Comparison of ENCODE assay signal across 1 cellular context in the genomic region with DNA sequence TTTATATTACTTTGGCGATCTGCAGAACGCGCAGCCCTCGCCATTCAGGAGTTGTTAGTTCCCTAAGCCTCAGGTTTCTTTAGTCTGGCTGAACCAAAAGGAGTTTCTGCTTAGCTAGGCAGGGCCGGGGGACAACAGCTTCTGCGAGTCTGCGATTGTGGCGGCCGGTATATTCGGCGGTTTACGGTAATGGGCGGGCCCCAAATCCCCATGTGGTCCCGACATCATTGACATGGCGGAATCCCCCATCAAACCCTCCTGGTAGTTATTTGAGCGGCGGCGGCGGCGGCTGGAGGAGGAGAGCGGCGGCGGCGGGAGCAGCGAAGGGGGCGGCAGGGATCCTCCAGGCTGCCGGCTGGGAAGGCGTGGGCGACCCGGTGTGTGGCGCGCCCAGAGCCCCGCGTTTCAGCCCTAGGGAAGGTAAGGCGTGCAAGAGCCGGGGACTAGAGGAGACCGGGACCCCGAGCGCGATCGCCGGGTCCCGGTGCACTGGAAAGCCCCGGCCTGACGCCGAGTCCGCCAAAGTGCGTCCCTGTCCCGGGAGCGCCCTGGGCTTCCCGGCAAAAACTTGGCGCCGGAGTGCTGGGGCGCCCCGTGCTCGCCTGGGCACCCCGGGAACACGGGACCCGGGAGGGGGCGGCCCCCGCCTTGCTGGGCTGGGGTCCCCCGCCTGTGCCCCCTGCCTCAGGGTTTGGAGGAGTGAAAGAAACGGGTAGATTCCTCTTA.
A peak's percentile ranks its signal among the peaks of the same experiment; 100 is the strongest.
TF ChIP-seq lines count a peak whose summit lies in the region.

A gene (plus strand): TSS at position 227 of the 726 bp plus-strand sequence. CDS start 72,902 bp downstream, outside the sequence.

TF ChIP-seq in HepG2, 621 proteins besides CTCF, POLR2A, EP300 and RAD21 (continued from another document and continues in another):
- TF ChIP-seq, protein P1, sequence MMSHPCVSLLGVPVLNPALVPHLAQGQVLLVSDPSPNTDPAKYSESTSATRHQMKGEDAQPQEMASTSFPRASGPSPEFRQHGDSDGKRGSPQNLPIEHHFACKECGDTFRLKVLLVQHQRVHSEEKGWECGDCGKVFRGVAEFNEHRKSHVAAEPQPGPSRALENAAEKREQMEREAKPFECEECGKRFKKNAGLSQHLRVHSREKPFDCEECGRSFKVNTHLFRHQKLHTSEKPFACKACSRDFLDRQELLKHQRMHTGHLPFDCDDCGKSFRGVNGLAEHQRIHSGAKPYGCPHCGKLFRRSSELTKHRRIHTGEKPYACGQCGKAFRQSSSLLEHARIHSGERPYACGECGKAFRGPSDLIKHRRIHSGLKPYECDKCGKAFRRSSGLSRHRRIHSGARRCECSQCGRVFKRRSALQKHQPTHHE (CRISPR knock-in tag; IDR thresholded peaks at IDR 0.05; ENCODE audit: borderline replicate concordance): 0 out of 2 replicates have a peak, but pooled peaks have one; percentile 22
- TF ChIP-seq, protein P2, sequence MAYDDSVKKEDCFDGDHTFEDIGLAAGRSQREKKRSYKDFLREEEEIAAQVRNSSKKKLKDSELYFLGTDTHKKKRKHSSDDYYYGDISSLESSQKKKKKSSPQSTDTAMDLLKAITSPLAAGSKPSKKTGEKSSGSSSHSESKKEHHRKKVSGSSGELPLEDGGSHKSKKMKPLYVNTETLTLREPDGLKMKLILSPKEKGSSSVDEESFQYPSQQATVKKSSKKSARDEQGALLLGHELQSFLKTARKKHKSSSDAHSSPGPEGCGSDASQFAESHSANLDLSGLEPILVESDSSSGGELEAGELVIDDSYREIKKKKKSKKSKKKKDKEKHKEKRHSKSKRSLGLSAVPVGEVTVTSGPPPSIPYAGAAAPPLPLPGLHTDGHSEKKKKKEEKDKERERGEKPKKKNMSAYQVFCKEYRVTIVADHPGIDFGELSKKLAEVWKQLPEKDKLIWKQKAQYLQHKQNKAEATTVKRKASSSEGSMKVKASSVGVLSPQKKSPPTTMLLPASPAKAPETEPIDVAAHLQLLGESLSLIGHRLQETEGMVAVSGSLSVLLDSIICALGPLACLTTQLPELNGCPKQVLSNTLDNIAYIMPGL (CRISPR knock-in tag; IDR thresholded peaks at IDR 0.05; ENCODE audit: borderline replicate concordance in 1 of 2, low read depth in 1 of 2): peak; percentile 41 to 63; a peak in 2 of 4 replicates
- TF ChIP-seq TAF1 (CRISPR knock-in tag; IDR thresholded peaks at IDR 0.05) (peak; percentile 99), ZNF160 (CRISPR knock-in tag; IDR thresholded peaks at IDR 0.05) (no peak), HOXA9 (CRISPR knock-in tag; IDR thresholded peaks at IDR 0.05; ENCODE audit: borderline replicate concordance) (no peak), HIVEP1 (CRISPR knock-in tag; IDR thresholded peaks at IDR 0.05) (no peak; the same call in 1 of the 2 replicates), KLF9 (CRISPR knock-in tag; IDR thresholded peaks at IDR 0.05; ENCODE audit: low read depth) (no peak; the same call in 1 of the 2 replicates), ZNF510 (CRISPR knock-in tag; IDR thresholded peaks at IDR 0.05; ENCODE audit: low read depth) (no peak), NFYC (CRISPR knock-in tag; IDR thresholded peaks at IDR 0.05) (no peak), CCDC6 (CRISPR knock-in tag; IDR thresholded peaks at IDR 0.05) (no peak), ZBTB7A (CRISPR knock-in tag; IDR thresholded peaks at IDR 0.05) (no peak), BHLHE40 (IDR thresholded peaks at IDR 0.05; ENCODE audit: low read length) (no peak), GABPB1 (CRISPR knock-in tag; IDR thresholded peaks at IDR 0.05) (peak; percentile 45; the same call in 1 of the 2 replicates), GFI1 (CRISPR knock-in tag; IDR thresholded peaks at IDR 0.05; ENCODE audit: borderline replicate concordance) (peak; percentile 71), ATF7 (IDR thresholded peaks at IDR 0.05) (no peak), ATF7 (CRISPR knock-in tag; IDR thresholded peaks at IDR 0.05) (no peak), JARID2 (CRISPR knock-in tag; IDR thresholded peaks at IDR 0.05; ENCODE audit: insufficient replicate concordance) (no peak), U2AF2 (IDR thresholded peaks at IDR 0.05; ENCODE audit: low read depth, low read length) (no peak), MAZ (IDR thresholded peaks at IDR 0.05; ENCODE audit: borderline replicate concordance, low read depth, low read length) (no peak), MAZ (CRISPR knock-in tag; IDR thresholded peaks at IDR 0.05; ENCODE audit: low read depth) (no peak; the same call in 1 of the 2 replicates), ZNF441 (CRISPR knock-in tag; IDR thresholded peaks at IDR 0.05; ENCODE audit: borderline replicate concordance) (no peak; the same call in 1 of the 2 replicates), BORCS8-MEF2B (CRISPR knock-in tag; IDR thresholded peaks at IDR 0.05) (peak; percentile 81; the same call in 1 of the 2 replicates), ZNF484 (CRISPR knock-in tag; IDR thresholded peaks at IDR 0.05; ENCODE audit: borderline replicate concordance, low read depth) (no peak), ISX (CRISPR knock-in tag; conservative IDR thresholded peaks at IDR 0.05) (no peak), ZNF616 (CRISPR knock-in tag; IDR thresholded peaks at IDR 0.05; ENCODE audit: low read depth) (0 out of 2 replicates have a peak, but pooled peaks have one; percentile 76), REL (CRISPR knock-in tag; conservative IDR thresholded peaks at IDR 0.05) (no peak), NFIC (IDR thresholded peaks at IDR 0.05; ENCODE audit: low read length) (no peak), ZNF605 (CRISPR knock-in tag; IDR thresholded peaks at IDR 0.05) (peak; percentile 88), KDM5A (IDR thresholded peaks at IDR 0.05; ENCODE audit: borderline replicate concordance, low read length) (no peak), MYC (CRISPR knock-in tag; IDR thresholded peaks at IDR 0.05; ENCODE audit: borderline replicate concordance) (peak; percentile 91), HDAC2 (CRISPR knock-in tag; IDR thresholded peaks at IDR 0.05) (peak; percentile 53), PPARG (CRISPR knock-in tag; conservative IDR thresholded peaks at IDR 0.05) (0 out of 2 replicates have a peak, but pooled peaks have one; percentile 9), SMARCC2 (IDR thresholded peaks at IDR 0.05) (no peak), PRMT3 (CRISPR knock-in tag; IDR thresholded peaks at IDR 0.05; ENCODE audit: borderline replicate concordance, low read depth) (no peak; the same call in 1 of the 2 replicates), ZNF557 (CRISPR knock-in tag; IDR thresholded peaks at IDR 0.05) (no peak)
- TF ChIP-seq, protein P3, sequence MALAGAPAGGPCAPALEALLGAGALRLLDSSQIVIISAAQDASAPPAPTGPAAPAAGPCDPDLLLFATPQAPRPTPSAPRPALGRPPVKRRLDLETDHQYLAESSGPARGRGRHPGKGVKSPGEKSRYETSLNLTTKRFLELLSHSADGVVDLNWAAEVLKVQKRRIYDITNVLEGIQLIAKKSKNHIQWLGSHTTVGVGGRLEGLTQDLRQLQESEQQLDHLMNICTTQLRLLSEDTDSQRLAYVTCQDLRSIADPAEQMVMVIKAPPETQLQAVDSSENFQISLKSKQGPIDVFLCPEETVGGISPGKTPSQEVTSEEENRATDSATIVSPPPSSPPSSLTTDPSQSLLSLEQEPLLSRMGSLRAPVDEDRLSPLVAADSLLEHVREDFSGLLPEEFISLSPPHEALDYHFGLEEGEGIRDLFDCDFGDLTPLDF (CRISPR knock-in tag; IDR thresholded peaks at IDR 0.05): 0 out of 2 replicates have a peak, but pooled peaks have one; percentile 17
- TF ChIP-seq, protein P4, sequence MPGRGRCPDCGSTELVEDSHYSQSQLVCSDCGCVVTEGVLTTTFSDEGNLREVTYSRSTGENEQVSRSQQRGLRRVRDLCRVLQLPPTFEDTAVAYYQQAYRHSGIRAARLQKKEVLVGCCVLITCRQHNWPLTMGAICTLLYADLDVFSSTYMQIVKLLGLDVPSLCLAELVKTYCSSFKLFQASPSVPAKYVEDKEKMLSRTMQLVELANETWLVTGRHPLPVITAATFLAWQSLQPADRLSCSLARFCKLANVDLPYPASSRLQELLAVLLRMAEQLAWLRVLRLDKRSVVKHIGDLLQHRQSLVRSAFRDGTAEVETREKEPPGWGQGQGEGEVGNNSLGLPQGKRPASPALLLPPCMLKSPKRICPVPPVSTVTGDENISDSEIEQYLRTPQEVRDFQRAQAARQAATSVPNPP (CRISPR knock-in tag; IDR thresholded peaks at IDR 0.05): peak; percentile 37; the same call in 1 of the 2 replicates
- TF ChIP-seq, protein P5, sequence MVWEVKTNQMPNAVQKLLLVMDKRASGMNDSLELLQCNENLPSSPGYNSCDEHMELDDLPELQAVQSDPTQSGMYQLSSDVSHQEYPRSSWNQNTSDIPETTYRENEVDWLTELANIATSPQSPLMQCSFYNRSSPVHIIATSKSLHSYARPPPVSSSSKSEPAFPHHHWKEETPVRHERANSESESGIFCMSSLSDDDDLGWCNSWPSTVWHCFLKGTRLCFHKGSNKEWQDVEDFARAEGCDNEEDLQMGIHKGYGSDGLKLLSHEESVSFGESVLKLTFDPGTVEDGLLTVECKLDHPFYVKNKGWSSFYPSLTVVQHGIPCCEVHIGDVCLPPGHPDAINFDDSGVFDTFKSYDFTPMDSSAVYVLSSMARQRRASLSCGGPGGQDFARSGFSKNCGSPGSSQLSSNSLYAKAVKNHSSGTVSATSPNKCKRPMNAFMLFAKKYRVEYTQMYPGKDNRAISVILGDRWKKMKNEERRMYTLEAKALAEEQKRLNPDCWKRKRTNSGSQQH (CRISPR knock-in tag; IDR thresholded peaks at IDR 0.05; ENCODE audit: low read depth): peak; percentile 88; the same call in 1 of the 2 replicates
- TF ChIP-seq, protein P6, sequence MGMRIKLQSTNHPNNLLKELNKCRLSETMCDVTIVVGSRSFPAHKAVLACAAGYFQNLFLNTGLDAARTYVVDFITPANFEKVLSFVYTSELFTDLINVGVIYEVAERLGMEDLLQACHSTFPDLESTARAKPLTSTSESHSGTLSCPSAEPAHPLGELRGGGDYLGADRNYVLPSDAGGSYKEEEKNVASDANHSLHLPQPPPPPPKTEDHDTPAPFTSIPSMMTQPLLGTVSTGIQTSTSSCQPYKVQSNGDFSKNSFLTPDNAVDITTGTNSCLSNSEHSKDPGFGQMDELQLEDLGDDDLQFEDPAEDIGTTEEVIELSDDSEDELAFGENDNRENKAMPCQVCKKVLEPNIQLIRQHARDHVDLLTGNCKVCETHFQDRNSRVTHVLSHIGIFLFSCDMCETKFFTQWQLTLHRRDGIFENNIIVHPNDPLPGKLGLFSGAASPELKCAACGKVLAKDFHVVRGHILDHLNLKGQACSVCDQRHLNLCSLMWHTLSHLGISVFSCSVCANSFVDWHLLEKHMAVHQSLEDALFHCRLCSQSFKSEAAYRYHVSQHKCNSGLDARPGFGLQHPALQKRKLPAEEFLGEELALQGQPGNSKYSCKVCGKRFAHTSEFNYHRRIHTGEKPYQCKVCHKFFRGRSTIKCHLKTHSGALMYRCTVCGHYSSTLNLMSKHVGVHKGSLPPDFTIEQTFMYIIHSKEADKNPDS (CRISPR knock-in tag; IDR thresholded peaks at IDR 0.05): no peak
- TF ChIP-seq, protein P7, sequence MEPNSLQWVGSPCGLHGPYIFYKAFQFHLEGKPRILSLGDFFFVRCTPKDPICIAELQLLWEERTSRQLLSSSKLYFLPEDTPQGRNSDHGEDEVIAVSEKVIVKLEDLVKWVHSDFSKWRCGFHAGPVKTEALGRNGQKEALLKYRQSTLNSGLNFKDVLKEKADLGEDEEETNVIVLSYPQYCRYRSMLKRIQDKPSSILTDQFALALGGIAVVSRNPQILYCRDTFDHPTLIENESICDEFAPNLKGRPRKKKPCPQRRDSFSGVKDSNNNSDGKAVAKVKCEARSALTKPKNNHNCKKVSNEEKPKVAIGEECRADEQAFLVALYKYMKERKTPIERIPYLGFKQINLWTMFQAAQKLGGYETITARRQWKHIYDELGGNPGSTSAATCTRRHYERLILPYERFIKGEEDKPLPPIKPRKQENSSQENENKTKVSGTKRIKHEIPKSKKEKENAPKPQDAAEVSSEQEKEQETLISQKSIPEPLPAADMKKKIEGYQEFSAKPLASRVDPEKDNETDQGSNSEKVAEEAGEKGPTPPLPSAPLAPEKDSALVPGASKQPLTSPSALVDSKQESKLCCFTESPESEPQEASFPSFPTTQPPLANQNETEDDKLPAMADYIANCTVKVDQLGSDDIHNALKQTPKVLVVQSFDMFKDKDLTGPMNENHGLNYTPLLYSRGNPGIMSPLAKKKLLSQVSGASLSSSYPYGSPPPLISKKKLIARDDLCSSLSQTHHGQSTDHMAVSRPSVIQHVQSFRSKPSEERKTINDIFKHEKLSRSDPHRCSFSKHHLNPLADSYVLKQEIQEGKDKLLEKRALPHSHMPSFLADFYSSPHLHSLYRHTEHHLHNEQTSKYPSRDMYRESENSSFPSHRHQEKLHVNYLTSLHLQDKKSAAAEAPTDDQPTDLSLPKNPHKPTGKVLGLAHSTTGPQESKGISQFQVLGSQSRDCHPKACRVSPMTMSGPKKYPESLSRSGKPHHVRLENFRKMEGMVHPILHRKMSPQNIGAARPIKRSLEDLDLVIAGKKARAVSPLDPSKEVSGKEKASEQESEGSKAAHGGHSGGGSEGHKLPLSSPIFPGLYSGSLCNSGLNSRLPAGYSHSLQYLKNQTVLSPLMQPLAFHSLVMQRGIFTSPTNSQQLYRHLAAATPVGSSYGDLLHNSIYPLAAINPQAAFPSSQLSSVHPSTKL (CRISPR knock-in tag; IDR thresholded peaks at IDR 0.05): peak; percentile 75
- TF ChIP-seq, protein P8, sequence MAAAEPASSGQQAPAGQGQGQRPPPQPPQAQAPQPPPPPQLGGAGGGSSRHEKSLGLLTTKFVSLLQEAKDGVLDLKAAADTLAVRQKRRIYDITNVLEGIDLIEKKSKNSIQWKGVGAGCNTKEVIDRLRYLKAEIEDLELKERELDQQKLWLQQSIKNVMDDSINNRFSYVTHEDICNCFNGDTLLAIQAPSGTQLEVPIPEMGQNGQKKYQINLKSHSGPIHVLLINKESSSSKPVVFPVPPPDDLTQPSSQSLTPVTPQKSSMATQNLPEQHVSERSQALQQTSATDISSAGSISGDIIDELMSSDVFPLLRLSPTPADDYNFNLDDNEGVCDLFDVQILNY (CRISPR knock-in tag; conservative IDR thresholded peaks at IDR 0.05): no peak
- TF ChIP-seq, protein P9, sequence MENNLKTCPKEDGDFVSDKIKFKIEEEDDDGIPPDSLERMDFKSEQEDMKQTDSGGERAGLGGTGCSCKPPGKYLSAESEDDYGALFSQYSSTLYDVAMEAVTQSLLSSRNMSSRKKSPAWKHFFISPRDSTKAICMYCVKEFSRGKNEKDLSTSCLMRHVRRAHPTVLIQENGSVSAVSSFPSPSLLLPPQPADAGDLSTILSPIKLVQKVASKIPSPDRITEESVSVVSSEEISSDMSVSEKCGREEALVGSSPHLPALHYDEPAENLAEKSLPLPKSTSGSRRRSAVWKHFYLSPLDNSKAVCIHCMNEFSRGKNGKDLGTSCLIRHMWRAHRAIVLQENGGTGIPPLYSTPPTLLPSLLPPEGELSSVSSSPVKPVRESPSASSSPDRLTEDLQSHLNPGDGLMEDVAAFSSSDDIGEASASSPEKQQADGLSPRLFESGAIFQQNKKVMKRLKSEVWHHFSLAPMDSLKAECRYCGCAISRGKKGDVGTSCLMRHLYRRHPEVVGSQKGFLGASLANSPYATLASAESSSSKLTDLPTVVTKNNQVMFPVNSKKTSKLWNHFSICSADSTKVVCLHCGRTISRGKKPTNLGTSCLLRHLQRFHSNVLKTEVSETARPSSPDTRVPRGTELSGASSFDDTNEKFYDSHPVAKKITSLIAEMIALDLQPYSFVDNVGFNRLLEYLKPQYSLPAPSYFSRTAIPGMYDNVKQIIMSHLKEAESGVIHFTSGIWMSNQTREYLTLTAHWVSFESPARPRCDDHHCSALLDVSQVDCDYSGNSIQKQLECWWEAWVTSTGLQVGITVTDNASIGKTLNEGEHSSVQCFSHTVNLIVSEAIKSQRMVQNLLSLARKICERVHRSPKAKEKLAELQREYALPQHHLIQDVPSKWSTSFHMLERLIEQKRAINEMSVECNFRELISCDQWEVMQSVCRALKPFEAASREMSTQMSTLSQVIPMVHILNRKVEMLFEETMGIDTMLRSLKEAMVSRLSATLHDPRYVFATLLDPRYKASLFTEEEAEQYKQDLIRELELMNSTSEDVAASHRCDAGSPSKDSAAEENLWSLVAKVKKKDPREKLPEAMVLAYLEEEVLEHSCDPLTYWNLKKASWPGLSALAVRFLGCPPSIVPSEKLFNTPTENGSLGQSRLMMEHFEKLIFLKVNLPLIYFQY (CRISPR knock-in tag; IDR thresholded peaks at IDR 0.05; ENCODE audit: borderline replicate concordance): no peak
